Comparison of ENCODE assay signal across 9 cellular contexts in genomic region chr5:113524927-113525326, GRCh38. TPM values are rescaled to one million over a fixed set of nuclear protein-coding genes. Genes with fewer than 3 reads are reported as not detected.
A peak's percentile ranks its signal among the peaks of the same experiment; 100 is the strongest.
DNase-seq lines count a peak whose midpoint lies in the region; ATAC-seq and TF ChIP-seq lines count a peak whose summit lies in the region.
"Had no signal": no experiment of that assay in that cellular context is flagged by ENCODE, and none has a peak within 500 bp of the region (broad histone marks: within the 10 kb centered on the region; RNA-seq: fewer than 3 reads in every experiment).

No MANE protein-coding gene starts in this region.

- no peak overlapping the region for H3K23ac ChIP-seq in H9 (ENCODE audit: insufficient read length, low read depth, low read length)

- H3K4me3 ChIP-seq in DOHH2 (ENCODE audit: low read length) = no peak overlapping the region
- H3K4me3 ChIP-seq in psoas muscle = no peak overlapping the region

- H3T11ph ChIP-seq in H9 (ENCODE audit: low read length) = no peak overlapping the region

- no peaks in the 10 kb centered on the region for H3K23me2 ChIP-seq in H9 (ENCODE audit: insufficient read length, low read depth, low read length, poor library complexity, severe bottlenecking)

- no peak overlapping the region for H3K4ac ChIP-seq in H9 (ENCODE audit: low read depth, low read length)

- no peak overlapping the region for H3K14ac ChIP-seq in H9 (ENCODE audit: insufficient read depth, low read length)

- H2BK20ac ChIP-seq in H9 (ENCODE audit: low read depth, low read length, poor library complexity, severe bottlenecking) = no peak overlapping the region

- H2BK5ac ChIP-seq in H9 (ENCODE audit: insufficient read length, low read length) = no peak overlapping the region

- H4K8ac ChIP-seq in H9 (replicated peaks; ENCODE audit: insufficient read length, low read depth, low read length) = no peak overlapping the region

- H3K36me3 Mint-ChIP-seq in activated naive CD8-positive, alpha-beta T cell = peaks cover 13% of the 10 kb centered on the region
- H3K36me3 Mint-ChIP-seq in H9 (ENCODE audit: insufficient read depth in 1 of 3, low read depth in 3 of 3) = peaks cover 12 to 27% (median 21%) of the 10 kb centered on the region in 3 experiments; a peak in 6 of 7 replicates

- H3K4me1 ChIP-seq in DOHH2 (ENCODE audit: control insufficient read depth, low read length) (peaks cover 30% of the 10 kb centered on the region), psoas muscle (peaks cover 17% of the 10 kb centered on the region), H9 (ENCODE audit: insufficient read depth, low read length) (no peaks in the 10 kb centered on the region)

- no peaks in the 10 kb centered on the region for H3K9me2 ChIP-seq in DOHH2 (replicated peaks; ENCODE audit: control insufficient read depth, low read length)

- peak overlapping the region; percentile 5; the same call in 1 of the 2 replicates for H3K27ac ChIP-seq in DOHH2 (ENCODE audit: low read depth, low read length)
- no peak overlapping the region for H3K27ac ChIP-seq in psoas muscle
- no peak overlapping the region for H3K27ac ChIP-seq in H9 (ENCODE audit: insufficient read length, low read depth, low read length)

- H3K27ac Mint-ChIP-seq in activated naive CD8-positive, alpha-beta T cell = peak overlapping the region; percentile 50
- H3K27ac Mint-ChIP-seq in H9 = peak overlapping the region in 1 of 3 experiments; percentile 74; a peak in 1 of 7 replicates

- peak overlapping the region; percentile 44 for H3K4me2 ChIP-seq in DOHH2 (ENCODE audit: low read length)
- no peak overlapping the region for H3K4me2 ChIP-seq in H9 (ENCODE audit: insufficient read depth, insufficient read length, low read length)

- H3K79me2 ChIP-seq in DOHH2 (ENCODE audit: control insufficient read depth, low read length) = peaks cover 44% of the 10 kb centered on the region
- H3K79me2 ChIP-seq in H9 (ENCODE audit: insufficient read depth, low read length) = no peaks in the 10 kb centered on the region

- peak overlapping the region; percentile 25 for H3K4me3 Mint-ChIP-seq in activated naive CD8-positive, alpha-beta T cell
- no peak overlapping the region for H3K4me3 Mint-ChIP-seq in H9

- no peak overlapping the region for H2AFZ ChIP-seq in H9 (ENCODE audit: low read length)

- no peak overlapping the region for H2AK5ac ChIP-seq in H9 (ENCODE audit: insufficient read length, low read length)

- no peaks in the 10 kb centered on the region; the same call in none of the 2 replicates for H3F3A ChIP-seq in DOHH2 (ENCODE audit: control insufficient read depth, insufficient read depth)

- no peaks in the 10 kb centered on the region for H3K9me3 Mint-ChIP-seq in activated naive CD8-positive, alpha-beta T cell (ENCODE audit: low read depth)
- H3K9me3 Mint-ChIP-seq in H9 = no peaks in the 10 kb centered on the region

- H3K9me3 ChIP-seq in DOHH2 (ENCODE audit: control insufficient read depth, insufficient read depth, low read length) = no peaks in the 10 kb centered on the region
- H3K9me3 ChIP-seq in psoas muscle = no peaks in the 10 kb centered on the region
- no peaks in the 10 kb centered on the region for H3K9me3 ChIP-seq in H9 (ENCODE audit: control insufficient read depth, low read depth, low read length)

- no peak overlapping the region for H2BK12ac ChIP-seq in H9 (ENCODE audit: insufficient read length, low read depth, low read length)

- H3K36me3 ChIP-seq in DOHH2 (ENCODE audit: control insufficient read depth, low read length) (peaks cover 36% of the 10 kb centered on the region), psoas muscle (ENCODE audit: insufficient read depth in 1 of 2, low read depth in 1 of 2) (peaks cover 0 to 8% of the 10 kb centered on the region in 2 donors)

- no peak overlapping the region for H4K5ac ChIP-seq in H9 (ENCODE audit: insufficient read length, low read depth, low read length)

- WGBS in psoas muscle, 3 donors = 83 to 86% (median 86%) methylated on average over 2 of the region's 2 CpGs
- WGBS in H9 (ENCODE audit: extremely low coverage, insufficient read length, low lambda C conversion rate) = no CpG with 5 or more reads among the region's 2 CpGs

- peaks cover 56% of the 10 kb centered on the region for H3K4me1 Mint-ChIP-seq in activated naive CD8-positive, alpha-beta T cell (ENCODE audit: low read depth)
- peaks cover 7 to 21% of the 10 kb centered on the region in 2 experiments; a peak in 3 of 4 replicates for H3K4me1 Mint-ChIP-seq in H9

- intact Hi-C loops in psoas muscle (cut with DNase I) = no loop called here

- no peak overlapping the region for H4K91ac ChIP-seq in H9 (ENCODE audit: insufficient read length, low read depth, low read length)

- H3K79me1 ChIP-seq in H9 (ENCODE audit: insufficient read depth, low read depth, low read length, poor library complexity, severe bottlenecking) = no peaks in the 10 kb centered on the region

- no peak for TF ChIP-seq CTCF in DOHH2 (IDR thresholded peaks at IDR 0.05; ENCODE audit: low read depth, low read length, poor library complexity, severe bottlenecking)
- TF ChIP-seq CTCF in psoas muscle (IDR thresholded peaks at IDR 0.05) = no peak
- no peak for TF ChIP-seq CTCF in H9 (conservative IDR thresholded peaks at IDR 0.05)

- H3K56ac ChIP-seq in H9 (ENCODE audit: insufficient read length, low read depth, low read length) = no peak overlapping the region

- DNase-seq in HuH-7.5 (ENCODE audit: low spot score) = no peak
- no peak for DNase-seq in psoas muscle
- DNase-seq in H9 = no peak
- no peak for DNase-seq in amygdala (lab: John Stamatoyannopoulos, UW)
- DNase-seq: NCI-H1694 treated with DMSO at 0.1 percent for 48 hours had no signal

- H2BK120ac ChIP-seq in H9 (ENCODE audit: low read depth, low read length, poor library complexity, severe bottlenecking) = no peak overlapping the region

- H3K18ac ChIP-seq in H9 (ENCODE audit: insufficient read length, low read depth, low read length) = no peak overlapping the region

- ATAC-seq in GM19467 (IDR thresholded peaks at IDR 0.05; ENCODE audit: unreplicated experiment) (peak; percentile 48), HG03378 (IDR thresholded peaks at IDR 0.05; ENCODE audit: unreplicated experiment) (peak; percentile 69), psoas muscle (no peak)

- no peaks in the 10 kb centered on the region for H3K27me3 ChIP-seq in DOHH2 (ENCODE audit: control insufficient read depth, low read length)
- H3K27me3 ChIP-seq in psoas muscle (ENCODE audit: insufficient read depth in 3 of 3, low read length in 2 of 3) = no peaks in the 10 kb centered on the region
- no peaks in the 10 kb centered on the region for H3K27me3 ChIP-seq in H9 (ENCODE audit: insufficient read depth, low read length)

- H4K20me1 ChIP-seq in DOHH2 (ENCODE audit: control insufficient read depth, insufficient read depth, low read depth, low read length) (no peaks in the 10 kb centered on the region), H9 (ENCODE audit: control insufficient read depth, insufficient read depth, insufficient read length) (no peaks in the 10 kb centered on the region)

- H3K27me3 Mint-ChIP-seq in activated naive CD8-positive, alpha-beta T cell = no peaks in the 10 kb centered on the region
- H3K27me3 Mint-ChIP-seq in H9 (ENCODE audit: low read depth) = no peaks in the 10 kb centered on the region

- H2BK15ac ChIP-seq in H9 (ENCODE audit: low read depth, low read length) = no peak overlapping the region

- H3K9ac ChIP-seq in H9 (ENCODE audit: extremely low read depth, insufficient read length, low read length) = no peak overlapping the region

RNA-seq across cellular contexts. Expression of gene YTHDC2, which starts 11.4 kb away (rescaled TPM):
- total RNA-seq in psoas muscle (10 to 100 TPM; 11.0 to 19.1 (median 16.2) TPM), H9 (2021) (18.9 and 22.5 TPM in 2 replicates)
- 1 to 10 TPM; 3.9 to 6.5 (median 4.4) TPM for polyA plus RNA-seq in psoas muscle

RNA-seq across cellular contexts. Expression of gene MCC, which starts 36.7 kb away (rescaled TPM):
- total RNA-seq in psoas muscle = 10 to 100 TPM in 2 of 4 donors, 1 to 10 TPM in 2; 4.4 to 13.8 (median 9.4) TPM
- polyA plus RNA-seq in psoas muscle = 1 to 10 TPM; 1.4 to 3.2 (median 2.8) TPM
- 7.6 and 7.9 TPM in 2 replicates for total RNA-seq in H9 (2021)

Comparison
In these comparisons a context has a peak if more than half of its experiments do, and no peak if none do; other contexts are left out.
1. ATAC-seq: peak in GM19467 (single experiment) and HG03378 (single experiment); none in psoas muscle (0 of 4).